In genomic region chr2:11945139-11946126, GRCh38 we compare ENCODE assay signal across 1 cellular context.
TF ChIP-seq lines count a peak whose summit lies in the region.

No MANE protein-coding gene starts in this region.

TF ChIP-seq in GM12878, 131 proteins besides CTCF, POLR2A, EP300 and RAD21 (continued from another document):
- TF ChIP-seq MLLT1 (IDR thresholded peaks at IDR 0.05): peak; percentile 52; the same call in 1 of the 2 replicates
- no peak for TF ChIP-seq ELK1 (IDR thresholded peaks at IDR 0.05; ENCODE audit: low read depth, low read length)
- peak; percentile 68 for TF ChIP-seq ATF2 (IDR thresholded peaks at IDR 0.05; ENCODE audit: low read length)
- no peak for TF ChIP-seq TBL1XR1 (IDR thresholded peaks at IDR 0.05; ENCODE audit: low read depth, low read length)
- no peak for TF ChIP-seq ZNF592 (IDR thresholded peaks at IDR 0.05)
- TF ChIP-seq CUX1 (IDR thresholded peaks at IDR 0.05; ENCODE audit: insufficient replicate concordance, low read depth, low read length): no peak
- TF ChIP-seq EED (IDR thresholded peaks at IDR 0.05; ENCODE audit: low read depth): no peak
- no peak for TF ChIP-seq HSF1 (IDR thresholded peaks at IDR 0.05; ENCODE audit: low read depth, low read length)
- no peak for TF ChIP-seq POU2F2 (IDR thresholded peaks at IDR 0.05; ENCODE audit: borderline replicate concordance, low read depth, low read length)
- no peak for TF ChIP-seq BCLAF1 (IDR thresholded peaks at IDR 0.05)
- no peak for TF ChIP-seq MEF2B (IDR thresholded peaks at IDR 0.05; ENCODE audit: partially characterized antibody, poor library complexity, severe bottlenecking)
- no peak for TF ChIP-seq ZNF384 (IDR thresholded peaks at IDR 0.05; ENCODE audit: borderline replicate concordance, low read depth, low read length)
- no peak for TF ChIP-seq GABPA (IDR thresholded peaks at IDR 0.05; ENCODE audit: low read depth)
- no peak for TF ChIP-seq SREBF2 (IDR thresholded peaks at IDR 0.05; ENCODE audit: low read length)
- no peak for TF ChIP-seq TARDBP (IDR thresholded peaks at IDR 0.05; ENCODE audit: borderline replicate concordance)
- TF ChIP-seq ETV6 (conservative IDR thresholded peaks at IDR 0.05 in 1 of 2, IDR thresholded peaks at IDR 0.05 in 1 of 2; ENCODE audit: borderline replicate concordance in 1 of 2, low read depth in 1 of 2): peak in 1 of 2 experiments; percentile 10; a peak in 1 of 4 replicates
- TF ChIP-seq USF1 (IDR thresholded peaks at IDR 0.05; ENCODE audit: borderline replicate concordance, extremely low read length, insufficient read depth, low read depth, low read length): no peak
